Comparison of ENCODE assay signal across 8 cellular contexts in genomic region chr12:132445884-132446471, GRCh38. TPM values are rescaled to one million over a fixed set of nuclear protein-coding genes. Genes with fewer than 3 reads are reported as not detected.
DNase-seq lines count a peak whose midpoint lies in the region; ATAC-seq and TF ChIP-seq lines count a peak whose summit lies in the region.

No MANE protein-coding gene starts in this region.

- H3K4me3 ChIP-seq in CD4-positive, alpha-beta memory T cell (ENCODE audit: low read length in 2 of 2) = peak overlapping the region; percentile 36 to 56

- H3K27me3 ChIP-seq in CD4-positive, alpha-beta memory T cell (ENCODE audit: insufficient read depth, low read length) = no peaks in the 10 kb centered on the region

- intact Hi-C loops in CD4-positive, alpha-beta memory T cell (cut with micrococcal nuclease) = loop anchor here (1.0 kb wide), 2 partner anchors 16 to 43 kb away; no protein-coding TSS in a partner anchor

- H3K4me3 Mint-ChIP-seq in CD4-positive, alpha-beta memory T cell = peak overlapping the region; percentile 79 to 92 (median 87)
- peak overlapping the region; percentile 76 for H3K4me3 Mint-ChIP-seq in WTC11
- peak overlapping the region; percentile 78 for H3K4me3 Mint-ChIP-seq in mesothelial cell of epicardium
- H3K4me3 Mint-ChIP-seq in stimulated activated naive B cell treated with anti-CD40 and anti-IgM and Interleukin-4, amounts not matched to agents 10 μg/mL and 1 μg/mL and 100 μg/mL, for 72 hours = peak overlapping the region; percentile 84 to 86

- CTCF ChIA-PET in CD4-positive, alpha-beta memory T cell (lab: Charles Lee; ENCODE audit: partially characterized antibody) = no interaction called here
- CTCF ChIA-PET in WTC11 (lab: Charles Lee) = interaction anchor here (1.0 to 2.9 kb wide), 4 partner anchors 15 to 78 kb away, joined by 3 to 19 read pairs (median 6); no protein-coding TSS in a partner anchor

- no peaks in the 10 kb centered on the region for H3K36me3 ChIP-seq in CD4-positive, alpha-beta memory T cell (ENCODE audit: insufficient read depth, low read length)

- ATAC-seq in WTC11 = peak; percentile 51
- ATAC-seq in stimulated activated naive B cell treated with anti-CD40 and anti-IgM and Interleukin-4, amounts not matched to agents 10 μg/mL and 1 μg/mL and 100 μg/mL, for 72 hours (replicated peaks) = peak; percentile 1 to 34
- no peak for ATAC-seq in HG03469 (IDR thresholded peaks at IDR 0.05; ENCODE audit: unreplicated experiment)
- no peak for ATAC-seq in HG03354 (IDR thresholded peaks at IDR 0.05; ENCODE audit: poor library complexity, severe bottlenecking, unreplicated experiment)

- peak; percentile 65 to 88 (median 84) for DNase-seq in CD4-positive, alpha-beta memory T cell
- DNase-seq in NCI-H146 (lab: John Stamatoyannopoulos, UW) (peak; percentile 93), WTC11 (ENCODE audit: low spot score) (peak; percentile 83), ecto neural progenitor cell (ENCODE audit: low spot score) (peak; percentile 86), mesothelial cell of epicardium (ENCODE audit: low spot score in 2 of 2, unreplicated experiment in 2 of 2) (peak; percentile 69 to 77)
- peak; percentile 53 for DNase-seq in stimulated activated naive B cell treated with anti-CD40 and anti-IgM and Interleukin-4, amounts not matched to agents 10 μg/mL and 1 μg/mL and 100 μg/mL, for 72 hours

- POLR2A ChIA-PET in CD4-positive, alpha-beta memory T cell (lab: Charles Lee; ENCODE audit: partially characterized antibody) = interaction anchor here (0.6 to 5.2 kb wide), 15 partner anchors 8 to 257 kb away, joined by 3 to 55 read pairs (median 4); partner anchors contain the start of gene FBRSL1
- POLR2A ChIA-PET in WTC11 (lab: Charles Lee) = interaction anchor here (0.8 kb wide), 1 partner anchor 16 kb away, joined by 3 read pairs; no protein-coding TSS in a partner anchor

- peaks cover 0 to 2% of the 10 kb centered on the region in 2 donors for H3K27me3 Mint-ChIP-seq in CD4-positive, alpha-beta memory T cell
- peaks cover 85% of the 10 kb centered on the region for H3K27me3 Mint-ChIP-seq in WTC11 (ENCODE audit: low read depth)
- peaks cover 24% of the 10 kb centered on the region for H3K27me3 Mint-ChIP-seq in mesothelial cell of epicardium (ENCODE audit: low read depth)
- peaks cover 0 to 4% of the 10 kb centered on the region in 2 donors for H3K27me3 Mint-ChIP-seq in stimulated activated naive B cell treated with anti-CD40 and anti-IgM and Interleukin-4, amounts not matched to agents 10 μg/mL and 1 μg/mL and 100 μg/mL, for 72 hours

- peak overlapping the region; percentile 86 for H3K27ac ChIP-seq in CD4-positive, alpha-beta memory T cell (ENCODE audit: low read depth, low read length)

- peaks cover 24 to 43% (median 35%) of the 10 kb centered on the region in 4 donors for H3K4me1 Mint-ChIP-seq in CD4-positive, alpha-beta memory T cell
- H3K4me1 Mint-ChIP-seq in WTC11 (peaks cover 14% of the 10 kb centered on the region), mesothelial cell of epicardium (peaks cover 18% of the 10 kb centered on the region)
- H3K4me1 Mint-ChIP-seq in stimulated activated naive B cell treated with anti-CD40 and anti-IgM and Interleukin-4, amounts not matched to agents 10 μg/mL and 1 μg/mL and 100 μg/mL, for 72 hours = peaks cover 40 to 94% of the 10 kb centered on the region in 2 donors

- peaks cover 44% of the 10 kb centered on the region for H3K4me1 ChIP-seq in CD4-positive, alpha-beta memory T cell (ENCODE audit: insufficient read depth, low read length)

- peaks cover 0 to 5% (median 0%) of the 10 kb centered on the region in 8 donors for H3K9me3 Mint-ChIP-seq in CD4-positive, alpha-beta memory T cell
- no peaks in the 10 kb centered on the region for H3K9me3 Mint-ChIP-seq in WTC11
- H3K9me3 Mint-ChIP-seq in mesothelial cell of epicardium = no peaks in the 10 kb centered on the region
- no peaks in the 10 kb centered on the region for H3K9me3 Mint-ChIP-seq in stimulated activated naive B cell treated with anti-CD40 and anti-IgM and Interleukin-4, amounts not matched to agents 10 μg/mL and 1 μg/mL and 100 μg/mL, for 72 hours

- H3K9me3 ChIP-seq in CD4-positive, alpha-beta memory T cell (ENCODE audit: control insufficient read depth in 1 of 2, low read length in 2 of 2) = no peaks in the 10 kb centered on the region

- no peak for TF ChIP-seq CTCF in WTC11 (IDR thresholded peaks at IDR 0.05)
- no peak for TF ChIP-seq CTCF in mesothelial cell of epicardium (IDR thresholded peaks at IDR 0.05; ENCODE audit: unreplicated experiment)

- peak overlapping the region; percentile 99 to 100 (median 99) for H3K27ac Mint-ChIP-seq in CD4-positive, alpha-beta memory T cell
- peak overlapping the region; percentile 94 for H3K27ac Mint-ChIP-seq in WTC11
- H3K27ac Mint-ChIP-seq in mesothelial cell of epicardium = peak overlapping the region; percentile 99
- peak overlapping the region; percentile 99 for H3K27ac Mint-ChIP-seq in stimulated activated naive B cell treated with anti-CD40 and anti-IgM and Interleukin-4, amounts not matched to agents 10 μg/mL and 1 μg/mL and 100 μg/mL, for 72 hours

- H3K36me3 Mint-ChIP-seq in CD4-positive, alpha-beta memory T cell = peaks cover 0 to 4% of the 10 kb centered on the region in 2 donors
- H3K36me3 Mint-ChIP-seq in WTC11 = no peaks in the 10 kb centered on the region
- no peaks in the 10 kb centered on the region for H3K36me3 Mint-ChIP-seq in mesothelial cell of epicardium
- H3K36me3 Mint-ChIP-seq in stimulated activated naive B cell treated with anti-CD40 and anti-IgM and Interleukin-4, amounts not matched to agents 10 μg/mL and 1 μg/mL and 100 μg/mL, for 72 hours = peaks cover 5 to 13% of the 10 kb centered on the region in 2 donors

TF ChIP-seq in WTC11, 78 proteins besides CTCF, POLR2A, EP300 and RAD21 (continues in another document):
- TF ChIP-seq USF1 (CRISPR knock-in tag; IDR thresholded peaks at IDR 0.05) = 0 out of 2 replicates have a peak, but pooled peaks have one; percentile 21
- peak; percentile 99 for TF ChIP-seq ZBTB21 (CRISPR knock-in tag; IDR thresholded peaks at IDR 0.05; ENCODE audit: borderline replicate concordance)
- no peak for TF ChIP-seq GRHL2 (CRISPR knock-in tag; IDR thresholded peaks at IDR 0.05; ENCODE audit: insufficient replicate concordance, severe bottlenecking)
- peak; percentile 86 for TF ChIP-seq SP1 (CRISPR knock-in tag; conservative IDR thresholded peaks at IDR 0.05)
- peak; percentile 98 for TF ChIP-seq CREM (CRISPR knock-in tag; IDR thresholded peaks at IDR 0.05)
- TF ChIP-seq ETV6 (CRISPR knock-in tag; IDR thresholded peaks at IDR 0.05) = peak; percentile 37; the same call in 1 of the 2 replicates
- TF ChIP-seq TEAD1 (CRISPR knock-in tag; IDR thresholded peaks at IDR 0.05) = no peak
- peak; percentile 87 for TF ChIP-seq FOXK1 (CRISPR knock-in tag; IDR thresholded peaks at IDR 0.05)
- no peak; the same call in 1 of the 2 replicates for TF ChIP-seq ATF2 (CRISPR knock-in tag; IDR thresholded peaks at IDR 0.05; ENCODE audit: borderline replicate concordance, low read depth)
- no peak for TF ChIP-seq RORB (CRISPR knock-in tag; IDR thresholded peaks at IDR 0.05)
- TF ChIP-seq SOX15 (CRISPR knock-in tag; IDR thresholded peaks at IDR 0.05) = no peak
- TF ChIP-seq GTF2I (CRISPR knock-in tag; conservative IDR thresholded peaks at IDR 0.05) = no peak

RNA-seq across cellular contexts. Expression of gene FBRSL1, which starts 44.0 kb away (rescaled TPM):
- 100 to 1,000 TPM in 1 of 2 experiments, 10 to 100 TPM in 1; 97.3 to 101 TPM for total RNA-seq in CD4-positive, alpha-beta memory T cell
- polyA plus RNA-seq in CD4-positive, alpha-beta memory T cell = 1 to 10 TPM in 1 of 2 donors, not detected in 1; 3.1 TPM
- 120 to 129 TPM (median 126 TPM) in 3 replicates for total RNA-seq in WTC11 (2021)
- 109 to 119 TPM (median 115 TPM) in 3 replicates for total RNA-seq in mesothelial cell of epicardium

Comparison
In these comparisons a context has a peak if more than half of its experiments do, and no peak if none do; other contexts are left out.
1. ATAC-seq: peak in WTC11 (single experiment) and stimulated activated naive B cell treated with anti-CD40 and anti-IgM and Interleukin-4, amounts not matched to agents 10 μg/mL and 1 μg/mL and 100 μg/mL, for 72 hours (2 of 2); none in HG03469 (single experiment) and HG03354 (single experiment).
2. Peak in every context shown above with its lines, with median percentiles within 50 percentile points of each other: DNase-seq, H3K27ac Mint-ChIP-seq and H3K4me3 Mint-ChIP-seq.